In the genomic region with DNA sequence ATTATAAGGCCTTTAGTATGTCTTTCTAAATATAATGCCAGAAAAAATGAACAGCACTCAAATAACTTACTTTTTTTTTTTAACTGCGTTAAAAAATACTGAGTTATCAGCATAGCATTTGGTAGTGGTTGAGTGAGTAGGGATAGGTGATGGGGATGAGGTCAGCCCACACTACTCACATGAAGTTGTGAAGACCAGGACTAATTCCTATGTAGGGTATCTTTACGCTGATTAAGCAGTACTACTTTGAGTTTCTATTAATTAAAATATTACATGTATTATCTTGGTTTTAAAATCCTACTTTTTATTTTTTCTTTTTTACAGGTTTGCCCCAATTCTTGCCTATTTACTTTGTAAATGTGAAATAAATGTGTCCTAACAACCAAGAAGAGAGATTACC, we compare ENCODE assay signal across 26 cellular contexts.
"Had no signal": no experiment of that assay in that cellular context is flagged by ENCODE, and none has a peak within 500 bp of the region (broad histone marks: within the 10 kb centered on the region; RNA-seq: fewer than 3 reads in every experiment).

No MANE protein-coding gene starts in this region.

- H3K27me3 ChIP-seq: ovary, right atrium auricular region, stomach, testis, thyroid gland, transverse colon, upper lobe of left lung, vagina had no signal

- FAIRE-seq: islet of Langerhans, kidney had no signal

- H3K36me3 ChIP-seq: left ventricle myocardium inferior, ovary, right atrium auricular region, stomach, thyroid gland, transverse colon, upper lobe of left lung, vagina had no signal

- H3K9me3 ChIP-seq: left ventricle myocardium inferior, mucosa of descending colon, ovary, right atrium auricular region, stomach, testis, thyroid gland, transverse colon, upper lobe of left lung, vagina had no signal

- H3K4me3 ChIP-seq: left ventricle myocardium inferior, lung, mucosa of descending colon, ovary, right atrium auricular region, skin epidermis, stomach, testis, thyroid gland, transverse colon, upper lobe of left lung, vagina had no signal

- DNase-seq: hypothalamus; immature natural killer cell; kidney; left ventricle myocardium inferior; midbrain; mucosa of descending colon; naive thymus-derived CD4-positive, alpha-beta T cell; ovary; stimulated activated CD4-positive, alpha-beta T cell treated with anti-CD3 and anti-CD28 coated beads, Interleukin-12 subunit alpha, Interleukin-12 subunit beta, amount 100 ng/mL, for 4 hours; stimulated activated CD4-positive, alpha-beta T cell treated with anti-CD3 and anti-CD28 coated beads, Interleukin-15, amount 100 ng/mL, for 24 hours; stimulated activated CD4-positive, alpha-beta T cell treated with anti-CD3 and anti-CD28 coated beads, Interleukin-2, amount 100 ng/mL, for 24 hours; stimulated activated CD4-positive, alpha-beta T cell treated with anti-CD3 and anti-CD28 coated beads, Interleukin-4, amount 100 ng/mL, for 1 hour; stimulated activated naive B cell treated with anti-CD40 and anti-IgM and Interleukin-4, amounts not matched to agents 10 μg/mL and 1 μg/mL and 100 μg/mL, for 72 hours; stimulated activated naive CD8-positive, alpha-beta T cell treated with anti-CD3 and anti-CD28 coated beads, Interleukin-15, Interleukin-2, amounts not matched to agents 100 U/mL and 50 U/mL, for 24 hours; stomach; testis; thyroid gland; transverse colon; upper lobe of left lung had no signal

- ATAC-seq: mucosa of descending colon; naive thymus-derived CD4-positive, alpha-beta T cell; natural killer cell treated with Interleukin-12 subunit alpha and Interleukin-12 subunit beta and Interleukin-15 and Interleukin-18, amount 100 ng/mL, for 72 hours; sciatic nerve; stimulated activated naive B cell treated with anti-CD40 and anti-IgM and Interleukin-4, amounts not matched to agents 10 μg/mL and 1 μg/mL and 100 μg/mL, for 72 hours; stimulated activated naive CD8-positive, alpha-beta T cell treated with anti-CD3 and anti-CD28 coated beads, Interleukin-15, Interleukin-2, amounts not matched to agents 100 U/mL and 50 U/mL, for 24 hours had no signal

- H3K27ac ChIP-seq: ovary, right atrium auricular region, skin epidermis, stomach, testis, thyroid gland, transverse colon, upper lobe of left lung, vagina had no signal
